22 cellular contexts compared by ENCODE assay signal in genomic region chr4:84327526-84327925, GRCh38.
DNase-seq lines count a peak whose midpoint lies in the region; ATAC-seq and TF ChIP-seq lines count a peak whose summit lies in the region.
"Had no signal": no experiment of that assay in that cellular context is flagged by ENCODE, and none has a peak within 500 bp of the region (broad histone marks: within the 10 kb centered on the region; RNA-seq: fewer than 3 reads in every experiment).

No MANE protein-coding gene starts in this region.

- no peaks in the 10 kb centered on the region for H3K36me3 ChIP-seq in PC-9 (ENCODE audit: low read depth)
- no peaks in the 10 kb centered on the region for H3K36me3 ChIP-seq in mesendoderm (ENCODE audit: control insufficient read depth, insufficient read depth, low read length)
- H3K36me3 ChIP-seq: BLaER1 treated with 17β-estradiol and CSF1 and Interleukin-3, amounts not matched to agents 10 nM and 100 nM had no signal

- H3K79me1 ChIP-seq in mesendoderm (ENCODE audit: low read length), result no peaks in the 10 kb centered on the region

- peak; percentile 29 for DNase-seq in HT-29 (ENCODE audit: low spot score)
- peak; percentile 3 to 61 for DNase-seq in PC-9
- peak; percentile 24 for DNase-seq in mesendoderm
- DNase-seq in T-helper 2 cell, result no peak
- DNase-seq in A172 (ENCODE audit: low spot score), result no peak
- DNase-seq: 8988T; AML-193; Caco-2; CD4-positive, alpha-beta T cell; CD8-positive, alpha-beta T cell; DMS 273 treated with DMSO at 0.1 percent for 48 hours; DMS153; DMS53; DMS79; DND-41; EL; GDM1 had no signal

- H2AK5ac ChIP-seq in mesendoderm (ENCODE audit: low read length), result no peak overlapping the region

- H3K23ac ChIP-seq in mesendoderm (ENCODE audit: low read length), result no peak overlapping the region

- H3F3A ChIP-seq in PC-9 (ENCODE audit: insufficient read depth, low read depth), result no peaks in the 10 kb centered on the region

- H3K56ac ChIP-seq in mesendoderm (ENCODE audit: low read length), result no peak overlapping the region

- BruUV-seq in PC-9 (replicated peaks; lab: Mats Ljungman, UMichigan), result no TSS peak

- no peak overlapping the region for H3K9ac ChIP-seq in mesendoderm (ENCODE audit: low read length)
- H3K9ac ChIP-seq: BLaER1 treated with 17β-estradiol and CSF1 and Interleukin-3, amounts not matched to agents 10 nM and 100 nM had no signal

- no peak overlapping the region for H2AFZ ChIP-seq in PC-9

- H3K9me2 ChIP-seq in PC-9 (ENCODE audit: insufficient read depth), result no peaks in the 10 kb centered on the region

- peaks cover 10% of the 10 kb centered on the region for H3K4me1 ChIP-seq in PC-9 (replicated peaks; ENCODE audit: insufficient read depth)
- H3K4me1 ChIP-seq in mesendoderm (ENCODE audit: control insufficient read depth, low read depth, low read length), result no peaks in the 10 kb centered on the region
- H3K4me1 ChIP-seq: A549; BLaER1 treated with 17β-estradiol and CSF1 and Interleukin-3, amounts not matched to agents 10 nM and 100 nM; Caco-2 had no signal

- H3K4me2 ChIP-seq in PC-9 (no peak overlapping the region), mesendoderm (ENCODE audit: low read length) (no peak overlapping the region)
- H3K4me2 ChIP-seq: A549; BLaER1 treated with 17β-estradiol and CSF1 and Interleukin-3, amounts not matched to agents 10 nM and 100 nM had no signal

- H3K4me3 ChIP-seq in PC-9, result no peak overlapping the region
- no peak overlapping the region for H3K4me3 ChIP-seq in mesendoderm (ENCODE audit: low read length)
- H3K4me3 ChIP-seq: A549; BLaER1 treated with 17β-estradiol and CSF1 and Interleukin-3, amounts not matched to agents 10 nM and 100 nM; GM12878 had no signal

- no peak overlapping the region for H2BK120ac ChIP-seq in mesendoderm (ENCODE audit: low read depth, low read length)

- no peak for TF ChIP-seq CTCF in PC-9 (conservative IDR thresholded peaks at IDR 0.05)

- POLR2A ChIA-PET in PC-9 (lab: Charles Lee; ENCODE audit: unreplicated experiment), result no interaction called here

- H3K9me3 ChIP-seq in PC-9 (ENCODE audit: insufficient read depth, low read depth), result no peaks in the 10 kb centered on the region; the same call in 1 of the 2 replicates
- H3K9me3 ChIP-seq: A549, Caco-2 had no signal

- intact Hi-C loops in PC-9 (cut with micrococcal nuclease; ENCODE audit: unreplicated experiment), result no loop called here

- H4K5ac ChIP-seq in mesendoderm (ENCODE audit: low read length), result no peak overlapping the region

- no peak overlapping the region for H3K18ac ChIP-seq in mesendoderm (ENCODE audit: low read length)

- H2BK5ac ChIP-seq in mesendoderm (ENCODE audit: low read length), result no peak overlapping the region

- H3K27me3 ChIP-seq in PC-9 (ENCODE audit: insufficient read depth, low read depth) (no peaks in the 10 kb centered on the region), mesendoderm (ENCODE audit: insufficient read depth, low read length, poor library complexity) (no peaks in the 10 kb centered on the region)
- H3K27me3 ChIP-seq: BLaER1 treated with 17β-estradiol and CSF1 and Interleukin-3, amounts not matched to agents 10 nM and 100 nM had no signal

- no peak overlapping the region for H2BK15ac ChIP-seq in mesendoderm (replicated peaks; ENCODE audit: low read depth)

- H3K4ac ChIP-seq in mesendoderm (ENCODE audit: low read depth, low read length), result no peak overlapping the region

- H3K79me2 ChIP-seq in PC-9 (ENCODE audit: low read depth), result no peaks in the 10 kb centered on the region
- H3K79me2 ChIP-seq in mesendoderm (ENCODE audit: control insufficient read depth, insufficient read depth, low read length), result no peaks in the 10 kb centered on the region

- H3K27ac ChIP-seq in PC-9, result no peak overlapping the region
- no peak overlapping the region for H3K27ac ChIP-seq in mesendoderm (ENCODE audit: low read depth, low read length)
- H3K27ac ChIP-seq: A549; BLaER1 treated with 17β-estradiol and CSF1 and Interleukin-3, amounts not matched to agents 10 nM and 100 nM; C4-2B had no signal

- H4K20me1 ChIP-seq in PC-9 (ENCODE audit: insufficient read depth), result no peaks in the 10 kb centered on the region
- H4K20me1 ChIP-seq: BLaER1 treated with 17β-estradiol and CSF1 and Interleukin-3, amounts not matched to agents 10 nM and 100 nM had no signal

- no peak overlapping the region for H4K8ac ChIP-seq in mesendoderm (ENCODE audit: low read depth, low read length)

- CTCF ChIA-PET in PC-9 (lab: Charles Lee), result no interaction called here

- no peak for ATAC-seq in HG02588 (IDR thresholded peaks at IDR 0.05; ENCODE audit: unreplicated experiment)
- ATAC-seq: A549; CD8-positive, alpha-beta T cell; GM12878 had no signal

Comparison
In these comparisons a context has a peak if more than half of its experiments do, and no peak if none do; other contexts are left out.
1. DNase-seq: peak in HT-29 (single experiment), PC-9 (2 of 2) and mesendoderm (single experiment); none in T-helper 2 cell (0 of 5) and A172 (single experiment).